Comparison of ENCODE assay signal across 1 cellular context in the genomic region with DNA sequence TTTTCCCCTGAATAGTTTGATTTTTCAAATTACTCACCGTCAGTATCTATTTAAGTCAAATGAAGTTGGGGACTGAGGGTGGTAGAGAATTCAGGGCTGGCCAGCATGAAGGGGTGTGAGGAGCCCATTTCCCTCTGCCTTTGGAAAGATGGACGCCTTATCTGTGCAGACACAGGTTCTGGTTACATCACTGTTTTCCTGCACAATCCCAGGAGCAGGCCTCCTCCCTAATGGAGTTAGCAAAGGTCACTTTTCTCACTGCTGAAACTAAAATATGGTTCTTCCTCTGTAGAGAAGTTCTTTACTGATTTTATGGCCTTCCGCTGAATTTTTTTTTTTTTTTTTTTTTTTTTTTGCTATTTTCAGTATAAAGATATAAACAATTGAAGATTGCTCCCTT.
TF ChIP-seq lines count a peak whose summit lies in the region.

No MANE protein-coding gene starts in this region.

TF ChIP-seq in K562, 482 proteins besides CTCF, POLR2A, EP300 and RAD21 (continued from another document):
- TF ChIP-seq, protein P1, sequence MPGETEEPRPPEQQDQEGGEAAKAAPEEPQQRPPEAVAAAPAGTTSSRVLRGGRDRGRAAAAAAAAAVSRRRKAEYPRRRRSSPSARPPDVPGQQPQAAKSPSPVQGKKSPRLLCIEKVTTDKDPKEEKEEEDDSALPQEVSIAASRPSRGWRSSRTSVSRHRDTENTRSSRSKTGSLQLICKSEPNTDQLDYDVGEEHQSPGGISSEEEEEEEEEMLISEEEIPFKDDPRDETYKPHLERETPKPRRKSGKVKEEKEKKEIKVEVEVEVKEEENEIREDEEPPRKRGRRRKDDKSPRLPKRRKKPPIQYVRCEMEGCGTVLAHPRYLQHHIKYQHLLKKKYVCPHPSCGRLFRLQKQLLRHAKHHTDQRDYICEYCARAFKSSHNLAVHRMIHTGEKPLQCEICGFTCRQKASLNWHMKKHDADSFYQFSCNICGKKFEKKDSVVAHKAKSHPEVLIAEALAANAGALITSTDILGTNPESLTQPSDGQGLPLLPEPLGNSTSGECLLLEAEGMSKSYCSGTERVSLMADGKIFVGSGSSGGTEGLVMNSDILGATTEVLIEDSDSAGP (CRISPR knock-in tag; IDR thresholded peaks at IDR 0.05): no peak
- TF ChIP-seq TOE1 (IDR thresholded peaks at IDR 0.05; ENCODE audit: borderline replicate concordance) (no peak), TOE1 (CRISPR knock-in tag; IDR thresholded peaks at IDR 0.05; ENCODE audit: borderline replicate concordance, low read depth) (no peak), NFE2L1 (tag; IDR thresholded peaks at IDR 0.05; ENCODE audit: borderline replicate concordance, low read depth) (no peak), ARID2 (IDR thresholded peaks at IDR 0.05) (no peak)
